8 cellular contexts compared by ENCODE assay signal in the genomic region with DNA sequence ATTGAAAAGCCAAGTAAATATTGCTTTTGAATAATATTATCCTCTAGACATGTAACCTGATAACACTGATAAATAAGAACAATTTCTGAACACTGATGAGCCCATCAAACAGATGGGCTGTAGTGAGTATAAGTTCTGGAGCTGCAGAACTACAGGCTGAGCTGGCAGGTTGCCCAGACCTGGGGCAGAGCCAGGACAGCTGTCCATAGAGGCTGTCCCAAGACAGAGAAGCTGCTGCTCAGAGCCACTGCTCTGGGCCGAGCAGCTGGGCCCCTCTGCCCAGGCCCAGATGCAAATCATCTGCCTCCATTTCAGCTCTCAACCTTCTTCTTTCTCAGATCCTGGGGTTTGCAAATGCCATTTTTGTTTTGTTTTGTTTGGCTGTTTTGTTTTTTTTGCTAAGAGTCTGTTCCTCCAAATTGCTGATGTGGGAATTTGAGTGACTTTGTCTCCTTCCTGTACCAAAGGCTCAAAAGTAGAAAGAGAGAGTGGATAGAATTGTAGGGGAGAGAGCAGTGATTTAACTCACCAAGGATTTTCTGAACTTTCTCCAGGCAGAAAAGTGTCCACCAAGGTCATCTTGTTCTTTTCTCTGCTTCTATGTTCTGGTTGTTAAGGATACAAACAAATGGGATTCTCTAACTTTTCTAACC. TPM values are rescaled to one million over a fixed set of nuclear protein-coding genes. Genes with fewer than 3 reads are reported as not detected.
DNase-seq lines count a peak whose midpoint lies in the region; ATAC-seq and TF ChIP-seq lines count a peak whose summit lies in the region.
"Had no signal": no experiment of that assay in that cellular context is flagged by ENCODE, and none has a peak within 500 bp of the region (broad histone marks: within the 10 kb centered on the region; RNA-seq: fewer than 3 reads in every experiment).

No MANE protein-coding gene starts in this region.

- H3K27me3 Mint-ChIP-seq in neural progenitor cell (ENCODE audit: insufficient read depth, low read depth): no peaks in the 10 kb centered on the region

- peak; percentile 20 for DNase-seq in GM23248
- peak; percentile 31 for DNase-seq in NCI-H345 treated with DMSO at 0.1 percent for 48 hours (lab: John Stamatoyannopoulos, UW; ENCODE audit: unreplicated experiment)
- peak; percentile 29 to 55 for DNase-seq in dermis microvascular lymphatic vessel endothelial cell (ENCODE audit: low read depth in 2 of 2)
- DNase-seq in neural progenitor cell (ENCODE audit: low spot score): no peak
- DNase-seq in GOT3 (lab: John Stamatoyannopoulos, UW): no peak
- DNase-seq in NOMO-1 treated with DMSO at 0.1 percent for 48 hours (lab: John Stamatoyannopoulos, UW; ENCODE audit: unreplicated experiment): no peak

- H3K4me3 ChIP-seq in GM23248 (no peak overlapping the region), neural progenitor cell (no peak overlapping the region)

- H4K20me1 ChIP-seq in GM23248 (ENCODE audit: insufficient read depth) (no peaks in the 10 kb centered on the region), neural progenitor cell (ENCODE audit: low read depth) (no peaks in the 10 kb centered on the region)

- H3K27me3 ChIP-seq in GM23248 (replicated peaks; ENCODE audit: insufficient read depth) (peaks cover 14% of the 10 kb centered on the region), neural progenitor cell (no peaks in the 10 kb centered on the region)

- H3K36me3 ChIP-seq in GM23248 (ENCODE audit: low read depth) (no peaks in the 10 kb centered on the region), neural progenitor cell (no peaks in the 10 kb centered on the region)

- H3K4me2 ChIP-seq in GM23248 (ENCODE audit: unreplicated experiment): no peak overlapping the region
- H3K4me2 ChIP-seq in neural progenitor cell: no peak overlapping the region

- H3F3A ChIP-seq in GM23248 (ENCODE audit: insufficient read depth) (no peaks in the 10 kb centered on the region), neural progenitor cell (ENCODE audit: low read depth) (no peaks in the 10 kb centered on the region)

- no peak overlapping the region for H2AFZ ChIP-seq in GM23248
- H2AFZ ChIP-seq in neural progenitor cell (replicated peaks): peak overlapping the region; percentile 58

- WGBS in GM23248 (ENCODE audit: low coverage in 1 of 2, low lambda C conversion rate in 2 of 2, missing lambda C conversion rate in 2 of 2), 2 experiments: 0 to 14% methylated on average over 1 of the region's 1 CpG

- no peaks in the 10 kb centered on the region for H3K9me3 ChIP-seq in GM23248 (ENCODE audit: low read depth)
- H3K9me3 ChIP-seq in neural progenitor cell (ENCODE audit: low read depth): no peaks in the 10 kb centered on the region

- H3K27ac Mint-ChIP-seq in neural progenitor cell: no peak overlapping the region

- no peaks in the 10 kb centered on the region for H3K79me2 ChIP-seq in GM23248 (ENCODE audit: insufficient read depth)
- no peaks in the 10 kb centered on the region for H3K79me2 ChIP-seq in neural progenitor cell (ENCODE audit: low read depth)

- H3K27ac ChIP-seq in GM23248: no peak overlapping the region
- no peak overlapping the region for H3K27ac ChIP-seq in neural progenitor cell

- in situ Hi-C loops in GM23248 (cut with MboI): no loop called here

- H3K4me1 Mint-ChIP-seq in neural progenitor cell: no peaks in the 10 kb centered on the region

- H3K4me3 Mint-ChIP-seq in neural progenitor cell: no peak overlapping the region

- H3K9ac ChIP-seq in GM23248 (no peak overlapping the region), neural progenitor cell (no peak overlapping the region)

- TF ChIP-seq CTCF in neural progenitor cell (IDR thresholded peaks at IDR 0.05): no peak

- no peak for ATAC-seq in HG02973 (IDR thresholded peaks at IDR 0.05; ENCODE audit: unreplicated experiment)

- H3K9me3 Mint-ChIP-seq in neural progenitor cell: no peaks in the 10 kb centered on the region

- H3K36me3 Mint-ChIP-seq in neural progenitor cell: no peaks in the 10 kb centered on the region

- H3K9me2 ChIP-seq in GM23248 (ENCODE audit: insufficient read depth): no peaks in the 10 kb centered on the region

- H3K4me1 ChIP-seq in GM23248 (ENCODE audit: insufficient read depth) (no peaks in the 10 kb centered on the region), neural progenitor cell (no peaks in the 10 kb centered on the region)

RNA-seq across cellular contexts. Expression of gene TESPA1, which starts 4.0 kb away (rescaled TPM):
- total RNA-seq in GM23248 (2014; rRNA removed; shearing (Covaris generic)): not detected in 2 replicates
- polyA plus RNA-seq in GM23248 (2016; fragmentation: Nextera tagmentation; extraction: Ambion mirVana): not detected in 2 replicates
- not detected in 2 replicates for total RNA-seq in dermis microvascular lymphatic vessel endothelial cell
- not detected in 2 replicates for total RNA-seq in neural progenitor cell (ENCODE audit: low replicate concordance)
- total RNA-seq: fibroblast of villous mesenchyme had no signal

RNA-seq across cellular contexts. Expression of gene NEUROD4, which starts 31.2 kb away (rescaled TPM):
- not detected in 2 replicates for total RNA-seq in GM23248 (2014; rRNA removed; shearing (Covaris generic))
- 0.04 TPM in 1 of 2 replicates, not detected in the other for polyA plus RNA-seq in GM23248 (2016; fragmentation: Nextera tagmentation; extraction: Ambion mirVana)
- total RNA-seq in dermis microvascular lymphatic vessel endothelial cell (not detected in 2 replicates), neural progenitor cell (ENCODE audit: low replicate concordance) (0.62 and 1.8 TPM in 2 replicates)
- total RNA-seq: fibroblast of villous mesenchyme had no signal

Comparison
In these comparisons a context has a peak if more than half of its experiments do, and no peak if none do; other contexts are left out.
1. DNase-seq: peak in GM23248 (single experiment), NCI-H345 treated with DMSO at 0.1 percent for 48 hours (single experiment) and dermis microvascular lymphatic vessel endothelial cell (2 of 2); none in neural progenitor cell (single experiment), GOT3 (single experiment) and NOMO-1 treated with DMSO at 0.1 percent for 48 hours (single experiment).